In genomic region chr1:228373681-228374571, GRCh38 we compare ENCODE assay signal across 21 cellular contexts. TPM values are rescaled to one million over a fixed set of nuclear protein-coding genes. Genes with fewer than 3 reads are reported as not detected.
A peak's percentile ranks its signal among the peaks of the same experiment; 100 is the strongest.
DNase-seq lines count a peak whose midpoint lies in the region; ATAC-seq, FAIRE-seq and TF ChIP-seq lines count a peak whose summit lies in the region.
"Had no signal": no experiment of that assay in that cellular context is flagged by ENCODE, and none has a peak within 500 bp of the region (broad histone marks: within the 10 kb centered on the region; RNA-seq: fewer than 3 reads in every experiment).

No MANE protein-coding gene starts in this region.

- H3K9me3 ChIP-seq in gastroesophageal sphincter (no peaks in the 10 kb centered on the region), mucosa of descending colon (no peaks in the 10 kb centered on the region), upper lobe of left lung (no peaks in the 10 kb centered on the region)
- H3K9me3 ChIP-seq: body of pancreas, neutrophil, Peyer's patch, thoracic aorta had no signal

- H3K27ac ChIP-seq in gastroesophageal sphincter (peak overlapping the region in 3 of 4 donors; percentile 68 to 85 (median 69)), upper lobe of left lung (peak overlapping the region in 3 of 4 donors; percentile 20 to 61 (median 46))
- H3K27ac ChIP-seq: 22Rv1, neutrophil had no signal

- peaks cover 0 to 35% (median 2%) of the 10 kb centered on the region in 3 donors for H3K4me1 ChIP-seq in gastroesophageal sphincter
- H3K4me1 ChIP-seq in mucosa of descending colon (ENCODE audit: low read depth), result peaks cover 9% of the 10 kb centered on the region
- peaks cover 0 to 17% (median 13%) of the 10 kb centered on the region in 4 donors for H3K4me1 ChIP-seq in upper lobe of left lung

- no peaks in the 10 kb centered on the region for H3K36me3 Mint-ChIP-seq in activated T-cell treated with anti-CD3 and anti-CD28 coated beads, Interleukin-2, amount 50 U/mL, for 4 hours (ENCODE audit: insufficient read depth)

- TF ChIP-seq POLR2A in gastroesophageal sphincter (IDR thresholded peaks at IDR 0.05) (no peak), upper lobe of left lung (IDR thresholded peaks at IDR 0.05) (no peak)

- WGBS in gastroesophageal sphincter (ENCODE audit: low coverage in 1 of 2), 2 donors, result 100% methylated on average over 1 of the region's 14 CpGs; no CpG with 5 or more reads in 1 of the 2 donors
- WGBS in upper lobe of left lung, 2 donors, result 88 to 93% methylated on average over 7 to 14 of the region's 14 CpGs

- H3K36me3 ChIP-seq in gastroesophageal sphincter (no peaks in the 10 kb centered on the region), mucosa of descending colon (ENCODE audit: low read depth) (no peaks in the 10 kb centered on the region), upper lobe of left lung (no peaks in the 10 kb centered on the region)
- H3K36me3 ChIP-seq: neutrophil, Peyer's patch, thoracic aorta had no signal

- H3K27me3 ChIP-seq in gastroesophageal sphincter (peaks cover 26% of the 10 kb centered on the region), upper lobe of left lung (no peaks in the 10 kb centered on the region)
- H3K27me3 ChIP-seq: body of pancreas, Peyer's patch had no signal

- TF ChIP-seq CTCF in gastroesophageal sphincter (IDR thresholded peaks at IDR 0.05), result no peak
- no peak for TF ChIP-seq CTCF in mucosa of descending colon (IDR thresholded peaks at IDR 0.05)
- TF ChIP-seq CTCF in upper lobe of left lung (IDR thresholded peaks at IDR 0.05), result no peak

- H3K4me1 Mint-ChIP-seq in activated T-cell treated with anti-CD3 and anti-CD28 coated beads, Interleukin-2, amount 50 U/mL, for 4 hours (ENCODE audit: low read depth), result peaks cover 4% of the 10 kb centered on the region

- no peak for ATAC-seq in activated T-cell treated with anti-CD3 and anti-CD28 coated beads, Interleukin-2, amount 50 U/mL, for 4 hours
- no peak for ATAC-seq in gastroesophageal sphincter
- no peak for ATAC-seq in mucosa of descending colon
- ATAC-seq in upper lobe of left lung (ENCODE audit: low FRiP score in 2 of 2), result no peak
- ATAC-seq: HCT116 had no signal

- H3K27me3 Mint-ChIP-seq in activated T-cell treated with anti-CD3 and anti-CD28 coated beads, Interleukin-2, amount 50 U/mL, for 4 hours (ENCODE audit: low read depth), result peaks cover 4% of the 10 kb centered on the region
- H3K27me3 Mint-ChIP-seq: CD4-positive, alpha-beta T cell had no signal

- TF ChIP-seq EP300 in gastroesophageal sphincter (IDR thresholded peaks at IDR 0.05) (no peak), upper lobe of left lung (IDR thresholded peaks at IDR 0.05) (no peak)

- H3K4me3 ChIP-seq in gastroesophageal sphincter (no peak overlapping the region), mucosa of descending colon (no peak overlapping the region), upper lobe of left lung (no peak overlapping the region)
- H3K4me3 ChIP-seq: body of pancreas, Peyer's patch, thoracic aorta had no signal

- intact Hi-C loops in mucosa of descending colon (cut with DNase I, micrococcal nuclease), result no loop called here

- DNase-seq in activated T-cell treated with anti-CD3 and anti-CD28 coated beads, Interleukin-2, amount 50 U/mL, for 4 hours, result no peak
- DNase-seq in activated T-cell treated with anti-CD3 and anti-CD28 coated beads, Interleukin-2, amount 50 U/mL, for 1 hour, result no peak
- DNase-seq in mucosa of descending colon, result peak in 2 of 3 donors; percentile 22 to 32
- DNase-seq in upper lobe of left lung, result peak in 1 of 2 donors; percentile 69
- no peak for DNase-seq in ecto neural progenitor cell (ENCODE audit: low spot score)
- DNase-seq in NK-92 (lab: John Stamatoyannopoulos, UW; ENCODE audit: unreplicated experiment), result no peak
- DNase-seq in urothelium cell line (ENCODE audit: low spot score), result no peak
- DNase-seq: activated CD4-positive, alpha-beta T cell treated with anti-CD3 and anti-CD28 coated beads, Interleukin-2, amount 10 ng/mL, durations not matched to agents 7 days and 5 days; activated naive CD4-positive, alpha-beta T cell treated with anti-CD3 and anti-CD28 coated beads for 36 hours; DMS79 treated with DMSO at 0.1 percent for 48 hours; effector CD8-positive, alpha-beta T cell; NCI-H1417 had no signal

- no peak for FAIRE-seq in urothelium cell line (lab: Jason Lieb, UNC)

- no peaks in the 10 kb centered on the region for H3K9me3 Mint-ChIP-seq in activated T-cell treated with anti-CD3 and anti-CD28 coated beads, Interleukin-2, amount 50 U/mL, for 4 hours
- H3K9me3 Mint-ChIP-seq: activated CD4-positive, alpha-beta T cell treated with anti-CD3 and anti-CD28 coated beads, Interleukin-2, amount 10 ng/mL, durations not matched to agents 7 days and 5 days; activated naive CD4-positive, alpha-beta T cell treated with anti-CD3 and anti-CD28 coated beads for 36 hours; CD4-positive, alpha-beta T cell had no signal

- H3K4me3 Mint-ChIP-seq in activated T-cell treated with anti-CD3 and anti-CD28 coated beads, Interleukin-2, amount 50 U/mL, for 4 hours, result peak overlapping the region; percentile 13
- H3K4me3 Mint-ChIP-seq: activated CD4-positive, alpha-beta T cell treated with anti-CD3 and anti-CD28 coated beads, Interleukin-2, amount 10 ng/mL, durations not matched to agents 7 days and 5 days; activated naive CD4-positive, alpha-beta T cell treated with anti-CD3 and anti-CD28 coated beads for 36 hours; CD4-positive, alpha-beta T cell had no signal

RNA-seq across cellular contexts. Expression of gene TRIM11, which starts 32.7 kb away (rescaled TPM):
- total RNA-seq in activated T-cell treated with anti-CD3 and anti-CD28 coated beads, Interleukin-2, amount 50 U/mL, for 4 hours, result 10 to 100 TPM; 43.8 to 47.5 (median 46.6) TPM
- total RNA-seq in gastroesophageal sphincter (10 to 100 TPM; 16.3 to 24.6 (median 21.9) TPM), mucosa of descending colon (10 to 100 TPM; 32.1 to 40.4 (median 35.0) TPM), upper lobe of left lung (10 to 100 TPM; 25.7 to 43.0 (median 30.8) TPM)

RNA-seq across cellular contexts. Expression of gene TRIM17, which starts 42.7 kb away (rescaled TPM):
- 1 to 10 TPM in 1 of 3 donors, under 1 TPM in 2; 0.57 to 1.1 (median 0.66) TPM for total RNA-seq in activated T-cell treated with anti-CD3 and anti-CD28 coated beads, Interleukin-2, amount 50 U/mL, for 4 hours
- total RNA-seq in gastroesophageal sphincter, result not detected
- total RNA-seq in mucosa of descending colon, result under 1 TPM in 2 of 3 donors, not detected in 1; 0.39 to 0.76 TPM
- 10 to 100 TPM in 1 of 6 donors, 1 to 10 TPM in 5; 1.2 to 21.0 (median 2.4) TPM for total RNA-seq in upper lobe of left lung
- total RNA-seq: HT1080 had no signal

Comparison
In these comparisons a context has a peak if more than half of its experiments do, and no peak if none do; other contexts are left out.
1. DNase-seq: peak in mucosa of descending colon (2 of 3); none in activated T-cell treated with anti-CD3 and anti-CD28 coated beads, Interleukin-2, amount 50 U/mL, for 4 hours (single experiment), activated T-cell treated with anti-CD3 and anti-CD28 coated beads, Interleukin-2, amount 50 U/mL, for 1 hour (single experiment), ecto neural progenitor cell (single experiment), NK-92 (single experiment) and urothelium cell line (single experiment).